In the genomic region with DNA sequence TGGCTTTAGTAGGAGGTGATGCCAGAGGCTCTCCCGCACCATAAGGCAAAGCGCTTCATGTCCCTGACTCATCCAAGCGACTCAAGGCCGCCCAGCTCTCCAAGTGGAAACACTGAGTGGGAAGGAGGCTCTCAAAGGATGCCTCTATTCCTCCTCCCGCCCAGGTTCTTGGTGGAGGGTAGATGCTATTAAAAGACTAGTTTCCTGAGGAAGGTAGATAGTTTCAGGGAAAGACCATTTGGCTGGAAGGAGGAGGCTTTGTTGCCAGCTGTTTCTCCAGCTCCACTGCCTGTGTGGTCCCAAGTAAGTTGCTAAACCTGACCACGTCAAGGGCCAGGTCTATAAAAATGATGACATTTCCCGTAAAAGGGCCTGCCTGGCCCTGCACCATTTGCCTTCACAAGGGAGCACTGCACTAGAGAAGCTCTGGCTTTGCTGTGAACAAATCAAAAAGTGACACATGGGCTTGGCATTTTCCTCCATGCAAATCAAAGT, we compare ENCODE assay signal across 17 cellular contexts. TPM values are rescaled to one million over a fixed set of nuclear protein-coding genes. Genes with fewer than 3 reads are reported as not detected.
A peak's percentile ranks its signal among the peaks of the same experiment; 100 is the strongest.
DNase-seq lines count a peak whose midpoint lies in the region; ATAC-seq and TF ChIP-seq lines count a peak whose summit lies in the region.
"Had no signal": no experiment of that assay in that cellular context is flagged by ENCODE, and none has a peak within 500 bp of the region (broad histone marks: within the 10 kb centered on the region; RNA-seq: fewer than 3 reads in every experiment).

No MANE protein-coding gene starts in this region.

- H3K4me3 ChIP-seq in MG63 (no peak overlapping the region), A673 (ENCODE audit: low read depth, low read length, poor library complexity, severe bottlenecking) (no peak overlapping the region)
- H3K4me3 ChIP-seq: lower lobe of right lung, ovary had no signal

- POLR2A ChIA-PET in A673 (lab: Charles Lee; ENCODE audit: low non-redundant PET), result no interaction called here

- no peak overlapping the region for H3K27ac ChIP-seq in A673 (ENCODE audit: low read depth, low read length, poor library complexity, severe bottlenecking)
- H3K27ac ChIP-seq: lower lobe of right lung, ovary had no signal

- intact Hi-C loops in A673 (cut with micrococcal nuclease; ENCODE audit: unreplicated experiment), result loop anchor here (2.0 kb wide), 1 partner anchor 592 kb away; no protein-coding TSS in a partner anchor

- CTCF ChIA-PET in A673 (lab: Charles Lee), result no interaction called here

- H3K27me3 ChIP-seq in MG63 (no peaks in the 10 kb centered on the region), A673 (replicated peaks; ENCODE audit: insufficient read depth, low read depth, low read length, poor library complexity) (no peaks in the 10 kb centered on the region)
- H3K27me3 ChIP-seq: ovary had no signal

- TF ChIP-seq CTCF in A673 (conservative IDR thresholded peaks at IDR 0.05; ENCODE audit: low read depth, low read length), result no peak
- no peak for TF ChIP-seq CTCF in GM13976 (IDR thresholded peaks at IDR 0.05; ENCODE audit: borderline replicate concordance, control extremely low read depth, extremely low read depth, insufficient read depth, missing control alignments)

- no TSS peak for BruUV-seq in A673 (replicated peaks; lab: Mats Ljungman, UMichigan)

- H3K4me1 ChIP-seq in A673 (ENCODE audit: insufficient read depth, low read length, poor library complexity, severe bottlenecking), result no peaks in the 10 kb centered on the region

- peak; percentile 68 for DNase-seq in EH (ENCODE audit: low read depth)
- peak; percentile 44 for DNase-seq in MG63
- DNase-seq in occipital lobe (lab: John Stamatoyannopoulos, UW), result peak; percentile 17
- no peak for DNase-seq in GM19238 (ENCODE audit: insufficient read length, low spot score)
- DNase-seq in NCI-H1092 (lab: John Stamatoyannopoulos, UW), result no peak
- DNase-seq in A673 (ENCODE audit: low spot score), result no peak
- no peak for DNase-seq in GM13976 (ENCODE audit: low spot score)
- DNase-seq: activated CD8-positive, alpha-beta T cell treated with anti-CD3 and anti-CD28 coated beads, Interleukin-2, amount 10 ng/mL, durations not matched to agents 7 days and 5 days; cortex of kidney; glutamatergic neuron; lower lobe of right lung; NCI-H187; stimulated activated CD4-positive, alpha-beta T cell treated with anti-CD3 and anti-CD28 coated beads, Interleukin-4, amount 100 ng/mL, for 4 hours; stimulated activated naive CD8-positive, alpha-beta T cell treated with anti-CD3 and anti-CD28 coated beads, Interleukin-15, amount 100 ng/mL, for 72 hours; T-helper 9 cell had no signal

- ATAC-seq in esophagus mucosa, result peak; percentile 67
- ATAC-seq: activated CD8-positive, alpha-beta T cell treated with anti-CD3 and anti-CD28 coated beads, Interleukin-2, amount 10 ng/mL, durations not matched to agents 7 days and 5 days; stimulated activated naive CD8-positive, alpha-beta T cell treated with anti-CD3 and anti-CD28 coated beads, Interleukin-15, amount 100 ng/mL, for 72 hours had no signal

- H3K9me3 ChIP-seq in MG63 (no peaks in the 10 kb centered on the region), A673 (ENCODE audit: low read depth, low read length, poor library complexity, severe bottlenecking) (no peaks in the 10 kb centered on the region)
- H3K9me3 ChIP-seq: lower lobe of right lung, ovary had no signal

- no peaks in the 10 kb centered on the region for H3K36me3 ChIP-seq in MG63
- H3K36me3 ChIP-seq in A673 (ENCODE audit: insufficient read depth, low read length, poor library complexity, severe bottlenecking), result no peaks in the 10 kb centered on the region
- H3K36me3 ChIP-seq: lower lobe of right lung, ovary had no signal

- in situ Hi-C loops in GM13976 (cut with MboI; ENCODE audit: low sequenced_read_pairs, unreplicated experiment), result loop anchor here (25.0 kb wide), 1 partner anchor 585 kb away; a partner anchor contains a TSS

RNA-seq across cellular contexts. Expression of a gene that starts 48.2 kb away (rescaled TPM):
- total RNA-seq in MG63 (2014; rRNA removed; shearing (Covaris generic); ENCODE audit: low replicate concordance), result 0.22 and 1.8 TPM in 2 replicates
- total RNA-seq in esophagus mucosa, result 43.8 TPM
- 6.1 TPM for total RNA-seq in occipital lobe
- total RNA-seq in A673 (2021), result 13.8 and 15.2 TPM in 2 replicates

Comparison
In these comparisons a context has a peak if more than half of its experiments do, and no peak if none do; other contexts are left out.
1. DNase-seq: peak in EH (single experiment), MG63 (single experiment) and occipital lobe (single experiment); none in GM19238 (single experiment), NCI-H1092 (single experiment), A673 (single experiment) and GM13976 (single experiment).